Comparison of ENCODE assay signal across 13 cellular contexts in genomic region chr11:59857444-59858434, GRCh38. TPM values are rescaled to one million over a fixed set of nuclear protein-coding genes. Genes with fewer than 3 reads are reported as not detected.
DNase-seq lines count a peak whose midpoint lies in the region; ATAC-seq, FAIRE-seq and TF ChIP-seq lines count a peak whose summit lies in the region.
"Had no signal": no experiment of that assay in that cellular context is flagged by ENCODE, and none has a peak within 500 bp of the region (broad histone marks: within the 10 kb centered on the region; RNA-seq: fewer than 3 reads in every experiment).

No MANE protein-coding gene starts in this region.

- no peaks in the 10 kb centered on the region for H3K9me3 ChIP-seq in A673 (ENCODE audit: low read depth, low read length, poor library complexity, severe bottlenecking)
- H3K9me3 ChIP-seq: gastrocnemius medialis had no signal

- peaks cover 20% of the 10 kb centered on the region for H3K36me3 Mint-ChIP-seq in T-helper 2 cell treated with Interferon-gamma antibody and Interleukin-4, amounts not matched to agents 5 μg/mL and 100 μg/mL, for 36 hours (ENCODE audit: low read depth)

- peak overlapping the region; percentile 95 for H3K27ac Mint-ChIP-seq in T-helper 2 cell treated with Interferon-gamma antibody and Interleukin-4, amounts not matched to agents 5 μg/mL and 100 μg/mL, for 36 hours
- H3K27ac Mint-ChIP-seq: nephron had no signal

- H3K4me3 ChIP-seq in A673 (ENCODE audit: low read depth, low read length, poor library complexity, severe bottlenecking) = no peak overlapping the region
- H3K4me3 ChIP-seq: gastrocnemius medialis had no signal

- BruUV-seq in A673 (replicated peaks; lab: Mats Ljungman, UMichigan) = no TSS peak

- H3K4me1 ChIP-seq in A673 (ENCODE audit: insufficient read depth, low read length, poor library complexity, severe bottlenecking) (peaks cover 9% of the 10 kb centered on the region), foreskin keratinocyte (peaks cover 14% of the 10 kb centered on the region)
- H3K4me1 ChIP-seq: gastrocnemius medialis had no signal

- CTCF ChIA-PET in A673 (lab: Charles Lee) = no interaction called here

- H3K27me3 Mint-ChIP-seq in T-helper 2 cell treated with Interferon-gamma antibody and Interleukin-4, amounts not matched to agents 5 μg/mL and 100 μg/mL, for 36 hours (ENCODE audit: low read depth) = no peaks in the 10 kb centered on the region

- H3K27me3 ChIP-seq in A673 (replicated peaks; ENCODE audit: insufficient read depth, low read depth, low read length, poor library complexity) = no peaks in the 10 kb centered on the region
- H3K27me3 ChIP-seq in foreskin keratinocyte = no peaks in the 10 kb centered on the region
- H3K27me3 ChIP-seq: gastrocnemius medialis had no signal

- peak overlapping the region; percentile 68 for H3K4me3 Mint-ChIP-seq in T-helper 2 cell treated with Interferon-gamma antibody and Interleukin-4, amounts not matched to agents 5 μg/mL and 100 μg/mL, for 36 hours
- H3K4me3 Mint-ChIP-seq: nephron had no signal

- POLR2A ChIA-PET in A673 (lab: Charles Lee; ENCODE audit: low non-redundant PET) = no interaction called here

- no peaks in the 10 kb centered on the region for H3K36me3 ChIP-seq in A673 (ENCODE audit: insufficient read depth, low read length, poor library complexity, severe bottlenecking)
- H3K36me3 ChIP-seq: gastrocnemius medialis had no signal

- DNase-seq in A673 (ENCODE audit: low spot score) = peak; percentile 72
- no peak for DNase-seq in H54 (ENCODE audit: insufficient read length, low spot score)
- peak; percentile 56 for DNase-seq in T-helper 2 cell treated with Interferon-gamma antibody and Interleukin-4, amounts not matched to agents 5 μg/mL and 100 μg/mL, for 36 hours (ENCODE audit: low spot score)
- DNase-seq in foreskin keratinocyte = peak; percentile 27 to 65
- no peak for DNase-seq in mesenteric fat pad (ENCODE audit: low spot score)
- no peak for DNase-seq in hepatic stellate cell (ENCODE audit: low spot score)
- DNase-seq in DMS79 (lab: John Stamatoyannopoulos, UW) = no peak
- DNase-seq: DMS79 treated with DMSO at 0.1 percent for 48 hours, gastrocnemius medialis, NCI-H2081 had no signal

- TF ChIP-seq CTCF in A673 (conservative IDR thresholded peaks at IDR 0.05; ENCODE audit: low read depth, low read length) = no peak
- no peak for TF ChIP-seq CTCF in foreskin keratinocyte (conservative IDR thresholded peaks at IDR 0.05)

- no peak overlapping the region for H3K27ac ChIP-seq in A673 (ENCODE audit: low read depth, low read length, poor library complexity, severe bottlenecking)
- peak overlapping the region; percentile 30 for H3K27ac ChIP-seq in foreskin keratinocyte
- H3K27ac ChIP-seq: gastrocnemius medialis had no signal

- intact Hi-C loops in A673 (cut with micrococcal nuclease; ENCODE audit: unreplicated experiment) = no loop called here

- peaks cover 37% of the 10 kb centered on the region for H3K4me1 Mint-ChIP-seq in T-helper 2 cell treated with Interferon-gamma antibody and Interleukin-4, amounts not matched to agents 5 μg/mL and 100 μg/mL, for 36 hours (ENCODE audit: low read depth)
- H3K4me1 Mint-ChIP-seq: nephron had no signal

- peak; percentile 55 for FAIRE-seq in H54 (lab: Jason Lieb, UNC)

- no peak for TF ChIP-seq POLR2A in H54 (IDR thresholded peaks at IDR 0.05; ENCODE audit: low read depth, low read length)

- H3K9me3 Mint-ChIP-seq in T-helper 2 cell treated with Interferon-gamma antibody and Interleukin-4, amounts not matched to agents 5 μg/mL and 100 μg/mL, for 36 hours = peaks cover 19% of the 10 kb centered on the region
- H3K9me3 Mint-ChIP-seq: nephron had no signal

- ATAC-seq in foreskin keratinocyte (peak; percentile 94), GM21529 (IDR thresholded peaks at IDR 0.05; ENCODE audit: unreplicated experiment) (no peak)
- ATAC-seq: gastrocnemius medialis had no signal

RNA-seq across cellular contexts. Expression of gene TCN1, which starts 8.5 kb away (rescaled TPM):
- not detected in 2 replicates for total RNA-seq in A673 (2021)
- not detected in 2 replicates for total RNA-seq in foreskin keratinocyte
- 0.16 TPM in 1 of 2 replicates, not detected in the other for polyA plus RNA-seq in foreskin keratinocyte
- total RNA-seq in mesenteric fat pad = not detected
- total RNA-seq: gastrocnemius medialis; T-helper 1 cell treated with Interleukin-12 subunit alpha and Interleukin-12 subunit beta and Interleukin-4 antibody, amounts not matched to agents 30 ng/mL and 1 ng/mL, for 36 hours had no signal

RNA-seq across cellular contexts. Expression of gene CBLIF, which starts 12.4 kb away (rescaled TPM):
- total RNA-seq in A673 (2021) = not detected in 2 replicates
- not detected in 2 replicates for total RNA-seq in foreskin keratinocyte
- polyA plus RNA-seq in foreskin keratinocyte = not detected in 2 replicates
- not detected for total RNA-seq in mesenteric fat pad
- total RNA-seq: gastrocnemius medialis; T-helper 1 cell treated with Interleukin-12 subunit alpha and Interleukin-12 subunit beta and Interleukin-4 antibody, amounts not matched to agents 30 ng/mL and 1 ng/mL, for 36 hours had no signal

RNA-seq across cellular contexts. Expression of gene OOSP3, which starts 20.8 kb away (rescaled TPM):
- not detected in 2 replicates for total RNA-seq in A673 (2021)
- not detected in 2 replicates for total RNA-seq in foreskin keratinocyte
- 0.06 TPM in 1 of 2 replicates, not detected in the other for polyA plus RNA-seq in foreskin keratinocyte
- not detected for total RNA-seq in mesenteric fat pad
- total RNA-seq: gastrocnemius medialis; T-helper 1 cell treated with Interleukin-12 subunit alpha and Interleukin-12 subunit beta and Interleukin-4 antibody, amounts not matched to agents 30 ng/mL and 1 ng/mL, for 36 hours had no signal

RNA-seq across cellular contexts. Expression of gene MRPL16, which starts 47.2 kb away (rescaled TPM):
- total RNA-seq in A673 (2021) (53.4 and 57.5 TPM in 2 replicates), foreskin keratinocyte (64.8 and 74.5 TPM in 2 replicates), mesenteric fat pad (39.5 TPM)
- 89.3 and 95.3 TPM in 2 replicates for polyA plus RNA-seq in foreskin keratinocyte

Comparison
In these comparisons a context has a peak if more than half of its experiments do, and no peak if none do; other contexts are left out.
1. DNase-seq: peak in A673 (single experiment), T-helper 2 cell treated with Interferon-gamma antibody and Interleukin-4, amounts not matched to agents 5 μg/mL and 100 μg/mL, for 36 hours (single experiment) and foreskin keratinocyte (2 of 2); none in H54 (single experiment), mesenteric fat pad (single experiment), hepatic stellate cell (single experiment) and DMS79 (single experiment).